In the genomic region with DNA sequence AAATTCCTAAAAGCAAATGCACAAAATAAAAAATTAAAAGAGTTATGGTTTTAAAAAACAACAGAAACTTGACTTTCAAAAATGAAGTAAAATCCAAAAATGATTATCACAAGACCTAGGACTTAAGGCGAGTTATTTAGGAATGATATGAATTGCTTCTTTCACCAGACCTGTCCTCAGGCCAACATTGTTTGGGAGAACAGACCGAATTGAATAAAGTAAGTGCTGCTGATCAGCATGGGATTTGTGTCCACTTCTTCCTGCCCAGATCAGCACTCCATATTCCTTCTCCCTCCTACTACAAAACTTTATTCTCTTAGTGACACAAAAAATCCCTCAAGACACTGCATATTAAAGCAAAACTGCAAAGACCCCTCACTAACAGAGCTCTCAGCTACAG, we compare ENCODE assay signal across 27 cellular contexts.
"Had no signal": no experiment of that assay in that cellular context is flagged by ENCODE, and none has a peak within 500 bp of the region (broad histone marks: within the 10 kb centered on the region; RNA-seq: fewer than 3 reads in every experiment).

No MANE protein-coding gene starts in this region.

- DNase-seq: heart right ventricle; islet precursor cell; left ventricle myocardium inferior; midbrain; mucosa of descending colon; naive thymus-derived CD4-positive, alpha-beta T cell; occipital lobe; psoas muscle; stimulated activated CD4-positive, alpha-beta T cell treated with anti-CD3 and anti-CD28 coated beads, Interleukin-12 subunit alpha, Interleukin-12 subunit beta, amount 100 ng/mL, for 4 hours; stimulated activated CD4-positive, alpha-beta T cell treated with anti-CD3 and anti-CD28 coated beads, Interleukin-15, amount 100 ng/mL, for 24 hours; stimulated activated CD4-positive, alpha-beta T cell treated with anti-CD3 and anti-CD28 coated beads, Interleukin-2, amount 100 ng/mL, for 24 hours; stimulated activated CD4-positive, alpha-beta T cell treated with anti-CD3 and anti-CD28 coated beads, Interleukin-4, amount 100 ng/mL, for 1 hour; stimulated activated naive CD4-positive, alpha-beta T cell; tibial artery; trophoblast cell; upper lobe of right lung had no signal

- H3K27ac ChIP-seq: heart right ventricle, hepatocyte, left ventricle myocardium inferior, neutrophil, parathyroid adenoma, psoas muscle, skin epidermis, suprapubic skin, thoracic aorta, tibial artery, upper lobe of right lung had no signal

- H3K27me3 Mint-ChIP-seq: naive thymus-derived CD4-positive, alpha-beta T cell; natural killer cell treated with Interleukin-12 subunit alpha and Interleukin-12 subunit beta and Interleukin-15 and Interleukin-18, amount 100 ng/mL, for 72 hours; stimulated activated naive CD8-positive, alpha-beta T cell treated with anti-CD3 and anti-CD28 coated beads, Interleukin-15, Interleukin-2, amounts not matched to agents 100 ng/mL and 50 ng/mL, for 24 hours had no signal

- H3K4me3 Mint-ChIP-seq: naive thymus-derived CD4-positive, alpha-beta T cell; natural killer cell treated with Interleukin-12 subunit alpha and Interleukin-12 subunit beta and Interleukin-15 and Interleukin-18, amount 100 ng/mL, for 72 hours; stimulated activated naive CD8-positive, alpha-beta T cell treated with anti-CD3 and anti-CD28 coated beads, Interleukin-15, Interleukin-2, amounts not matched to agents 100 ng/mL and 50 ng/mL, for 24 hours had no signal

- H3K27me3 ChIP-seq: heart right ventricle, hepatocyte, neutrophil, suprapubic skin, tibial artery, upper lobe of right lung had no signal

- H3K9ac ChIP-seq: parathyroid adenoma had no signal

- H2AFZ ChIP-seq: hepatocyte, parathyroid adenoma had no signal

- H3K9me3 Mint-ChIP-seq: naive thymus-derived CD4-positive, alpha-beta T cell; natural killer cell treated with Interleukin-12 subunit alpha and Interleukin-12 subunit beta and Interleukin-15 and Interleukin-18, amount 100 ng/mL, for 72 hours; stimulated activated naive CD8-positive, alpha-beta T cell treated with anti-CD3 and anti-CD28 coated beads, Interleukin-15, Interleukin-2, amounts not matched to agents 100 ng/mL and 50 ng/mL, for 24 hours had no signal

- FAIRE-seq: urothelium cell line had no signal

- H3K4me3 ChIP-seq: heart right ventricle, hepatocyte, left ventricle myocardium inferior, lung, mucosa of descending colon, psoas muscle, skin epidermis, suprapubic skin, thoracic aorta, tibial artery, upper lobe of right lung had no signal

- H3K9me3 ChIP-seq: heart right ventricle, left ventricle myocardium inferior, mucosa of descending colon, neutrophil, psoas muscle, suprapubic skin, thoracic aorta, tibial artery, upper lobe of right lung had no signal

- H3K4me1 ChIP-seq: suprapubic skin had no signal

- H3K4me2 ChIP-seq: hepatocyte had no signal

- ATAC-seq: heart right ventricle; mucosa of descending colon; naive thymus-derived CD4-positive, alpha-beta T cell; natural killer cell treated with Interleukin-12 subunit alpha and Interleukin-12 subunit beta and Interleukin-15 and Interleukin-18, amount 100 ng/mL, for 72 hours; psoas muscle; sciatic nerve; upper lobe of right lung had no signal

- H3K27ac Mint-ChIP-seq: naive thymus-derived CD4-positive, alpha-beta T cell; stimulated activated naive CD8-positive, alpha-beta T cell treated with anti-CD3 and anti-CD28 coated beads, Interleukin-15, Interleukin-2, amounts not matched to agents 100 ng/mL and 50 ng/mL, for 24 hours had no signal
